16 cellular contexts compared by ENCODE assay signal in genomic region chr3:181943285-181943684, GRCh38.
A peak's percentile ranks its signal among the peaks of the same experiment; 100 is the strongest.
DNase-seq lines count a peak whose midpoint lies in the region; ATAC-seq, FAIRE-seq and TF ChIP-seq lines count a peak whose summit lies in the region.
"Had no signal": no experiment of that assay in that cellular context is flagged by ENCODE, and none has a peak within 500 bp of the region (broad histone marks: within the 10 kb centered on the region; RNA-seq: fewer than 3 reads in every experiment).

No MANE protein-coding gene starts in this region.

- intact Hi-C loops in posterior cingulate gyrus (cut with DNase I) (no loop called here), lower lobe of right lung (cut with DNase I) (no loop called here)

- H3K9me2 ChIP-seq in OCI-LY1 (ENCODE audit: low read depth, low read length): no peaks in the 10 kb centered on the region

- peak overlapping the region; percentile 84 for H2AFZ ChIP-seq in OCI-LY1 (ENCODE audit: low read length)

- H3K4me3 ChIP-seq in OCI-LY1 (ENCODE audit: low read depth, low read length, poor library complexity, severe bottlenecking) (peak overlapping the region; percentile 8), lower lobe of right lung (no peak overlapping the region)
- H3K4me3 ChIP-seq: SJSA1 had no signal

- H3K9me3 ChIP-seq in OCI-LY1 (ENCODE audit: low read length): no peaks in the 10 kb centered on the region
- H3K9me3 ChIP-seq in lower lobe of right lung: no peaks in the 10 kb centered on the region
- H3K9me3 ChIP-seq: Caco-2, SJSA1 had no signal

- no peaks in the 10 kb centered on the region for H3K79me2 ChIP-seq in OCI-LY1 (ENCODE audit: insufficient read depth, low read length)

- peak; percentile 33 for FAIRE-seq in GM19239 (lab: Jason Lieb, UNC)
- FAIRE-seq: GM18507 had no signal

- no peak for DNase-seq in GM19239 (ENCODE audit: insufficient read length, low spot score)
- DNase-seq in NCI-H146 (lab: John Stamatoyannopoulos, UW): peak; percentile 76
- peak; percentile 17 for DNase-seq in iPS-NIHi11 (ENCODE audit: low spot score)
- DNase-seq in posterior cingulate gyrus: no peak
- no peak for DNase-seq in NCI-H1417 treated with DMSO at 0.1 percent for 48 hours (lab: John Stamatoyannopoulos, UW)
- no peak for DNase-seq in lower lobe of right lung
- no peak for DNase-seq in effector CD4-positive, alpha-beta T cell
- DNase-seq: AML-193, Caco-2, DMS53, IMR-90, NCI-H1694 treated with DMSO at 0.1 percent for 48 hours, NCI-H2227 treated with DMSO at 0.1 percent for 48 hours had no signal

- H3K27ac ChIP-seq in OCI-LY1 (ENCODE audit: low read depth, low read length, poor library complexity, severe bottlenecking) (peak overlapping the region; percentile 75), lower lobe of right lung (no peak overlapping the region)
- H3K27ac ChIP-seq: SJSA1 had no signal

- H3F3A ChIP-seq in OCI-LY1 (ENCODE audit: insufficient read depth, low read length): no peaks in the 10 kb centered on the region

- no peaks in the 10 kb centered on the region for H4K20me1 ChIP-seq in OCI-LY1 (ENCODE audit: insufficient read depth, low read length)

- H3K4me2 ChIP-seq in OCI-LY1 (ENCODE audit: low read length): peak overlapping the region; percentile 46

- no peak for ATAC-seq in lower lobe of right lung

- H3K4me1 ChIP-seq in OCI-LY1 (ENCODE audit: insufficient read depth, low read length, severe bottlenecking) (peaks cover 44% of the 10 kb centered on the region), lower lobe of right lung (no peaks in the 10 kb centered on the region)

- H3K36me3 ChIP-seq in OCI-LY1 (ENCODE audit: insufficient read depth, low read length): no peaks in the 10 kb centered on the region
- H3K36me3 ChIP-seq in lower lobe of right lung: no peaks in the 10 kb centered on the region
- H3K36me3 ChIP-seq: SJSA1 had no signal

- peak overlapping the region; percentile 42 for H3K9ac ChIP-seq in OCI-LY1 (ENCODE audit: low read length)

- H3K27me3 ChIP-seq in OCI-LY1 (ENCODE audit: insufficient read depth, low read length): no peaks in the 10 kb centered on the region
- no peaks in the 10 kb centered on the region for H3K27me3 ChIP-seq in lower lobe of right lung (ENCODE audit: low read depth)
- H3K27me3 ChIP-seq: SJSA1 had no signal

- TF ChIP-seq CTCF in OCI-LY1 (IDR thresholded peaks at IDR 0.05; ENCODE audit: low read length): no peak
- no peak for TF ChIP-seq CTCF in lower lobe of right lung (IDR thresholded peaks at IDR 0.05)

Comparison
In these comparisons a context has a peak if more than half of its experiments do, and no peak if none do; other contexts are left out.
1. DNase-seq: peak in NCI-H146 (single experiment) and iPS-NIHi11 (single experiment); none in GM19239 (single experiment), posterior cingulate gyrus (0 of 10), NCI-H1417 treated with DMSO at 0.1 percent for 48 hours (single experiment), lower lobe of right lung (single experiment) and effector CD4-positive, alpha-beta T cell (single experiment).